In the genomic region with DNA sequence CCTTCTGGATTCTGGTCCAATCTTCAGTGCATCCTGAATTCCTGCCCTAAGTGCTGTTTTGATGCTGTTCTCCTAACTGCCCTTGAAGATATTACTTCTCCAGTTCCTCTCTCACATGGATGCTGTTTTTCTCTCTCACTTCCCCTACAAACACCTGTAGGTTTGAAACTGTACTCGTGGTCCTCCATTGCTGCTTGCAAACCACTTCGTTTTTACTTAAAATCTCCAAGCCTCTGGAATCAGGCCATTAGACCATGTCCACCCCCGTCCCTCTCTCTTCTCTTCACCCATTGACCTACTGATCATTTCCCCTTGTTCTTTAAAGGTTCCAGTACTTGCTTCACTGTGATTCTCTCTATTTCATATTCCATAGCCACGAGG, we compare ENCODE assay signal across 13 cellular contexts.
DNase-seq lines count a peak whose midpoint lies in the region; ATAC-seq and TF ChIP-seq lines count a peak whose summit lies in the region.
"Had no signal": no experiment of that assay in that cellular context is flagged by ENCODE, and none has a peak within 500 bp of the region (broad histone marks: within the 10 kb centered on the region; RNA-seq: fewer than 3 reads in every experiment).

No MANE protein-coding gene starts in this region.

- no peaks in the 10 kb centered on the region for H3K27me3 Mint-ChIP-seq in T-helper 1 cell treated with Interleukin-12 subunit alpha and Interleukin-12 subunit beta and Interleukin-4 antibody, amounts not matched to agents 30 μg/mL and 1 μg/mL, for 36 hours (ENCODE audit: low read depth)
- peaks cover 13% of the 10 kb centered on the region for H3K27me3 Mint-ChIP-seq in activated T-helper 17 cell treated with anti-CD3 and anti-CD28 coated beads, Interleukin-2, amount 50 U/mL, for 72 hours

- peaks cover 14% of the 10 kb centered on the region for H3K4me1 Mint-ChIP-seq in T-helper 1 cell treated with Interleukin-12 subunit alpha and Interleukin-12 subunit beta and Interleukin-4 antibody, amounts not matched to agents 30 μg/mL and 1 μg/mL, for 36 hours (ENCODE audit: low read depth)
- H3K4me1 Mint-ChIP-seq in activated T-helper 17 cell treated with anti-CD3 and anti-CD28 coated beads, Interleukin-2, amount 50 U/mL, for 72 hours = peaks cover 19% of the 10 kb centered on the region

- H3K9me3 Mint-ChIP-seq in T-helper 1 cell treated with Interleukin-12 subunit alpha and Interleukin-12 subunit beta and Interleukin-4 antibody, amounts not matched to agents 30 μg/mL and 1 μg/mL, for 36 hours = peaks cover 15% of the 10 kb centered on the region
- no peaks in the 10 kb centered on the region for H3K9me3 Mint-ChIP-seq in activated T-helper 17 cell treated with anti-CD3 and anti-CD28 coated beads, Interleukin-2, amount 50 U/mL, for 72 hours

- ATAC-seq in GM21529 (IDR thresholded peaks at IDR 0.05; ENCODE audit: unreplicated experiment) (peak; percentile 53), HG03095 (IDR thresholded peaks at IDR 0.05; ENCODE audit: unreplicated experiment) (peak; percentile 54), SK-N-SH treated with all-trans-retinoic acid at 6 μM for 48 hours (no peak)
- no peak for ATAC-seq in activated T-helper 17 cell treated with anti-CD3 and anti-CD28 coated beads, Interleukin-2, amount 50 U/mL, for 72 hours (replicated peaks)
- ATAC-seq: Panc1 had no signal

- H3K4me3 Mint-ChIP-seq in T-helper 1 cell treated with Interleukin-12 subunit alpha and Interleukin-12 subunit beta and Interleukin-4 antibody, amounts not matched to agents 30 μg/mL and 1 μg/mL, for 36 hours = no peak overlapping the region
- H3K4me3 Mint-ChIP-seq in activated T-helper 17 cell treated with anti-CD3 and anti-CD28 coated beads, Interleukin-2, amount 50 U/mL, for 72 hours = peak overlapping the region; percentile 56

- no peaks in the 10 kb centered on the region for H3K36me3 Mint-ChIP-seq in T-helper 1 cell treated with Interleukin-12 subunit alpha and Interleukin-12 subunit beta and Interleukin-4 antibody, amounts not matched to agents 30 μg/mL and 1 μg/mL, for 36 hours (ENCODE audit: low read depth)
- no peaks in the 10 kb centered on the region for H3K36me3 Mint-ChIP-seq in activated T-helper 17 cell treated with anti-CD3 and anti-CD28 coated beads, Interleukin-2, amount 50 U/mL, for 72 hours (ENCODE audit: low read depth)

- H3K27ac Mint-ChIP-seq in T-helper 1 cell treated with Interleukin-12 subunit alpha and Interleukin-12 subunit beta and Interleukin-4 antibody, amounts not matched to agents 30 μg/mL and 1 μg/mL, for 36 hours = peak overlapping the region; percentile 78
- peak overlapping the region; percentile 84 for H3K27ac Mint-ChIP-seq in activated T-helper 17 cell treated with anti-CD3 and anti-CD28 coated beads, Interleukin-2, amount 50 U/mL, for 72 hours

- DNase-seq in T-helper 1 cell (no peak), AG08396 (ENCODE audit: low spot score) (no peak), islet precursor cell (no peak)
- DNase-seq: activated effector memory CD4-positive, alpha-beta T cell treated with Interleukin-2 at 50 U/mL for 16 hours; DND-41; esophagus squamous epithelium; GM23248 had no signal

TF ChIP-seq in SK-N-SH treated with all-trans-retinoic acid at 6 μM for 48 hours, 23 proteins besides CTCF, POLR2A, EP300 and RAD21:
- TF ChIP-seq ZNF8 (CRISPR knock-in tag; IDR thresholded peaks at IDR 0.05) (no peak), TSHZ2 (CRISPR knock-in tag; IDR thresholded peaks at IDR 0.05) (no peak), ZNF70 (CRISPR knock-in tag; IDR thresholded peaks at IDR 0.05) (no peak), OSR1 (CRISPR knock-in tag; IDR thresholded peaks at IDR 0.05) (no peak), PPARA (CRISPR knock-in tag; IDR thresholded peaks at IDR 0.05; ENCODE audit: borderline replicate concordance) (no peak), TOX (CRISPR knock-in tag; IDR thresholded peaks at IDR 0.05; ENCODE audit: borderline replicate concordance) (no peak)

Comparison
In these comparisons a context has a peak if more than half of its experiments do, and no peak if none do; other contexts are left out.
1. ATAC-seq: peak in GM21529 (single experiment) and HG03095 (single experiment); none in activated T-helper 17 cell treated with anti-CD3 and anti-CD28 coated beads, Interleukin-2, amount 50 U/mL, for 72 hours (single experiment) and SK-N-SH treated with all-trans-retinoic acid at 6 μM for 48 hours (single experiment).